In the genomic region with DNA sequence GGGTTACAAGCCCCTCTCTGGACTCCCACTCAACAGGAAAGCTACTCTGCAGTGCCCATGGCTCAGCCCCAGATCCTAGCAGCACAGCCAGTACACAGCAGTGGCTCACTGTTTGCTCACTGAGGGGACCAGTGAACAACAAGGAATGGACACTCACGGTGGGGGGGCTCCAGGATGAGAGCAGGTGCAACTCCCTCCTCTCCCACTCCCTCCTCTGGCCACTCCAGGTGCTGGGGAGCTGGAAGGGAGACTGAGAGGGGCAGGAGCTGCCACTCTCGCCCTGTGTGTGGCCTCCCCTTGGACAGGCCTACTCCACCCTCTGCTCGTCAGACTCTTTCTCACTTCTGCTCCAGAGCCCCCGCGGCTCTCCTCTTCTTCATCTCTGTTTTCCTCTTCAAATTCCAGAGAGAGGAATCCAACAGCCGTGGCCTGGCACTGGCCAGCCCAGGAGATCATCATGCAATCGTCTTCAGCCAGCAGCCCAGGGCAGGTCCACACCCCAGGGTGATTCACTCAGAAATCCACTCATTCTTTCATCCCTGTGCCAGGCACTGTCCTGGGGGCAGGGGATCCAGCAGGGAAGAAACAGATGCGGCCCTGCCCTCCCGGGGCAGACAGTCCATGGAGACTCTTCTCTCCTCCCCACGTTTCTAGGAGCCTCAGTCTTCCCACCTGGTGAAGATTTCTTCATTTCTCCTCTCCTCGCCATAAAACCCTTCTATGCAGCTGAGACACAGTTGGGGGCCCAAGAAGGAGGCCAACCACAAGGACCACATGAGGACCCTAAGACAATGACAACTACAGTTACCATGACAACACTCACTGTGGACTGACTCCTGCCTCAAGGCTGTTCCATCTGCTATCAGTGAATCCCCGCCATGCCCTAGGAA, we compare ENCODE assay signal across 14 cellular contexts. TPM values are rescaled to one million over a fixed set of nuclear protein-coding genes. Genes with fewer than 3 reads are reported as not detected.
DNase-seq lines count a peak whose midpoint lies in the region; ATAC-seq and TF ChIP-seq lines count a peak whose summit lies in the region.
"Had no signal": no experiment of that assay in that cellular context is flagged by ENCODE, and none has a peak within 500 bp of the region (broad histone marks: within the 10 kb centered on the region; RNA-seq: fewer than 3 reads in every experiment).

No MANE protein-coding gene starts in this region.

- H3K9me3 ChIP-seq in cardiac muscle cell (ENCODE audit: low read depth), result no peaks in the 10 kb centered on the region
- H3K9me3 ChIP-seq: tibial artery had no signal

- TF ChIP-seq CTCF in cardiac muscle cell (IDR thresholded peaks at IDR 0.05; ENCODE audit: low read depth, low read length) (no peak), foreskin keratinocyte (conservative IDR thresholded peaks at IDR 0.05) (no peak)

- no peaks in the 10 kb centered on the region for H3K27me3 ChIP-seq in cardiac muscle cell
- no peaks in the 10 kb centered on the region for H3K27me3 ChIP-seq in foreskin keratinocyte

- no peak overlapping the region for H3K27ac Mint-ChIP-seq in activated CD4-positive, alpha-beta T cell treated with anti-CD3 and anti-CD28 coated beads, Interleukin-2, amount 10 ng/mL, durations not matched to agents 24 days and 14 days
- H3K27ac Mint-ChIP-seq: activated CD8-positive, alpha-beta T cell treated with anti-CD3 and anti-CD28 coated beads for 36 hours; activated naive CD8-positive, alpha-beta T cell treated with anti-CD3 and anti-CD28 coated beads, Interleukin-2, amount 10 ng/mL, durations not matched to agents 7 days and 5 days; T-cell had no signal

- no peak overlapping the region for H3K4me3 ChIP-seq in cardiac muscle cell
- H3K4me3 ChIP-seq: tibial artery had no signal

- no peaks in the 10 kb centered on the region for H3K9me3 Mint-ChIP-seq in activated CD4-positive, alpha-beta T cell treated with anti-CD3 and anti-CD28 coated beads, Interleukin-2, amount 10 ng/mL, durations not matched to agents 24 days and 14 days
- H3K9me3 Mint-ChIP-seq: activated CD8-positive, alpha-beta T cell treated with anti-CD3 and anti-CD28 coated beads for 36 hours; activated naive CD8-positive, alpha-beta T cell treated with anti-CD3 and anti-CD28 coated beads, Interleukin-2, amount 10 ng/mL, durations not matched to agents 7 days and 5 days; T-cell had no signal

- no peaks in the 10 kb centered on the region for H3K36me3 Mint-ChIP-seq in activated CD4-positive, alpha-beta T cell treated with anti-CD3 and anti-CD28 coated beads, Interleukin-2, amount 10 ng/mL, durations not matched to agents 24 days and 14 days (ENCODE audit: low read depth)
- H3K36me3 Mint-ChIP-seq: activated naive CD8-positive, alpha-beta T cell treated with anti-CD3 and anti-CD28 coated beads, Interleukin-2, amount 10 ng/mL, durations not matched to agents 7 days and 5 days; T-cell had no signal

- H3K27ac ChIP-seq in cardiac muscle cell, result peak overlapping the region; percentile 48
- no peak overlapping the region for H3K27ac ChIP-seq in foreskin keratinocyte
- H3K27ac ChIP-seq: tibial artery had no signal

- H3K4me1 ChIP-seq in cardiac muscle cell (ENCODE audit: low read depth), result peaks cover 24% of the 10 kb centered on the region
- no peaks in the 10 kb centered on the region for H3K4me1 ChIP-seq in foreskin keratinocyte
- H3K4me1 ChIP-seq: tibial artery had no signal

- no peak for DNase-seq in cardiac muscle cell (ENCODE audit: low read depth in 1 of 2, low spot score in 1 of 2)
- DNase-seq in left ventricle myocardium superior, result no peak
- DNase-seq in foreskin keratinocyte, result peak; percentile 12 to 61
- no peak for DNase-seq in NCI-H82 treated with DMSO at 0.1 percent for 48 hours (lab: John Stamatoyannopoulos, UW; ENCODE audit: unreplicated experiment)
- DNase-seq in activated CD4-positive, alpha-beta T cell treated with anti-CD3 and anti-CD28 coated beads, Interleukin-2, amount 10 ng/mL, durations not matched to agents 24 days and 14 days, result no peak
- no peak for DNase-seq in NOMO-1 treated with DMSO at 0.1 percent for 48 hours (lab: John Stamatoyannopoulos, UW; ENCODE audit: unreplicated experiment)
- no peak for DNase-seq in CD1c-positive myeloid dendritic cell (ENCODE audit: extremely low spot score)
- DNase-seq: activated CD8-positive, alpha-beta T cell treated with anti-CD3 and anti-CD28 coated beads for 36 hours; activated naive CD8-positive, alpha-beta T cell treated with anti-CD3 and anti-CD28 coated beads, Interleukin-2, amount 10 ng/mL, durations not matched to agents 7 days and 5 days; effector CD4-positive, alpha-beta T cell; NCI-H187; T-cell; tibial artery had no signal

- H3K27me3 Mint-ChIP-seq in activated CD4-positive, alpha-beta T cell treated with anti-CD3 and anti-CD28 coated beads, Interleukin-2, amount 10 ng/mL, durations not matched to agents 24 days and 14 days, result peaks cover 3% of the 10 kb centered on the region
- H3K27me3 Mint-ChIP-seq: activated naive CD8-positive, alpha-beta T cell treated with anti-CD3 and anti-CD28 coated beads, Interleukin-2, amount 10 ng/mL, durations not matched to agents 7 days and 5 days had no signal

- H3K36me3 ChIP-seq in cardiac muscle cell, result no peaks in the 10 kb centered on the region
- H3K36me3 ChIP-seq: tibial artery had no signal

- no peak overlapping the region for H3K4me3 Mint-ChIP-seq in activated CD4-positive, alpha-beta T cell treated with anti-CD3 and anti-CD28 coated beads, Interleukin-2, amount 10 ng/mL, durations not matched to agents 24 days and 14 days
- H3K4me3 Mint-ChIP-seq: activated CD8-positive, alpha-beta T cell treated with anti-CD3 and anti-CD28 coated beads for 36 hours; activated naive CD8-positive, alpha-beta T cell treated with anti-CD3 and anti-CD28 coated beads, Interleukin-2, amount 10 ng/mL, durations not matched to agents 7 days and 5 days; T-cell had no signal

- intact Hi-C loops in left ventricle myocardium superior (cut with micrococcal nuclease), result no loop called here
- intact Hi-C loops in activated CD4-positive, alpha-beta T cell treated with anti-CD3 and anti-CD28 coated beads, Interleukin-2, amount 10 ng/mL, durations not matched to agents 24 days and 14 days (cut with micrococcal nuclease), result no loop called here

- H3K4me1 Mint-ChIP-seq in activated CD4-positive, alpha-beta T cell treated with anti-CD3 and anti-CD28 coated beads, Interleukin-2, amount 10 ng/mL, durations not matched to agents 24 days and 14 days, result peaks cover 10% of the 10 kb centered on the region

- ATAC-seq in left ventricle myocardium superior, result no peak
- peak; percentile 63 for ATAC-seq in SK-N-SH treated with all-trans-retinoic acid at 6 μM for 48 hours
- ATAC-seq in foreskin keratinocyte, result peak; percentile 78
- ATAC-seq: activated CD8-positive, alpha-beta T cell treated with anti-CD3 and anti-CD28 coated beads for 36 hours; T-cell had no signal

TF ChIP-seq in SK-N-SH treated with all-trans-retinoic acid at 6 μM for 48 hours, 23 proteins besides CTCF, POLR2A, EP300 and RAD21 (continues in another document):
- TF ChIP-seq, protein P1, sequence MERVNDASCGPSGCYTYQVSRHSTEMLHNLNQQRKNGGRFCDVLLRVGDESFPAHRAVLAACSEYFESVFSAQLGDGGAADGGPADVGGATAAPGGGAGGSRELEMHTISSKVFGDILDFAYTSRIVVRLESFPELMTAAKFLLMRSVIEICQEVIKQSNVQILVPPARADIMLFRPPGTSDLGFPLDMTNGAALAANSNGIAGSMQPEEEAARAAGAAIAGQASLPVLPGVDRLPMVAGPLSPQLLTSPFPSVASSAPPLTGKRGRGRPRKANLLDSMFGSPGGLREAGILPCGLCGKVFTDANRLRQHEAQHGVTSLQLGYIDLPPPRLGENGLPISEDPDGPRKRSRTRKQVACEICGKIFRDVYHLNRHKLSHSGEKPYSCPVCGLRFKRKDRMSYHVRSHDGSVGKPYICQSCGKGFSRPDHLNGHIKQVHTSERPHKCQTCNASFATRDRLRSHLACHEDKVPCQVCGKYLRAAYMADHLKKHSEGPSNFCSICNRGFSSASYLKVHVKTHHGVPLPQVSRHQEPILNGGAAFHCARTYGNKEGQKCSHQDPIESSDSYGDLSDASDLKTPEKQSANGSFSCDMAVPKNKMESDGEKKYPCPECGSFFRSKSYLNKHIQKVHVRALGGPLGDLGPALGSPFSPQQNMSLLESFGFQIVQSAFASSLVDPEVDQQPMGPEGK (CRISPR knock-in tag; IDR thresholded peaks at IDR 0.05; ENCODE audit: borderline replicate concordance), result no peak
- TF ChIP-seq TCF4 (CRISPR knock-in tag; IDR thresholded peaks at IDR 0.05; ENCODE audit: borderline replicate concordance), result no peak
- TF ChIP-seq ZC3H10 (CRISPR knock-in tag; IDR thresholded peaks at IDR 0.05), result no peak
- TF ChIP-seq, protein P2, sequence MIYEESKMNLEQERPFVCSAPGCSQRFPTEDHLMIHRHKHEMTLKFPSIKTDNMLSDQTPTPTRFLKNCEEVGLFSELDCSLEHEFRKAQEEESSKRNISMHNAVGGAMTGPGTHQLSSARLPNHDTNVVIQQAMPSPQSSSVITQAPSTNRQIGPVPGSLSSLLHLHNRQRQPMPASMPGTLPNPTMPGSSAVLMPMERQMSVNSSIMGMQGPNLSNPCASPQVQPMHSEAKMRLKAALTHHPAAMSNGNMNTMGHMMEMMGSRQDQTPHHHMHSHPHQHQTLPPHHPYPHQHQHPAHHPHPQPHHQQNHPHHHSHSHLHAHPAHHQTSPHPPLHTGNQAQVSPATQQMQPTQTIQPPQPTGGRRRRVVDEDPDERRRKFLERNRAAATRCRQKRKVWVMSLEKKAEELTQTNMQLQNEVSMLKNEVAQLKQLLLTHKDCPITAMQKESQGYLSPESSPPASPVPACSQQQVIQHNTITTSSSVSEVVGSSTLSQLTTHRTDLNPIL (CRISPR knock-in tag; IDR thresholded peaks at IDR 0.05; ENCODE audit: low read depth), result no peak
- TF ChIP-seq, protein P3, sequence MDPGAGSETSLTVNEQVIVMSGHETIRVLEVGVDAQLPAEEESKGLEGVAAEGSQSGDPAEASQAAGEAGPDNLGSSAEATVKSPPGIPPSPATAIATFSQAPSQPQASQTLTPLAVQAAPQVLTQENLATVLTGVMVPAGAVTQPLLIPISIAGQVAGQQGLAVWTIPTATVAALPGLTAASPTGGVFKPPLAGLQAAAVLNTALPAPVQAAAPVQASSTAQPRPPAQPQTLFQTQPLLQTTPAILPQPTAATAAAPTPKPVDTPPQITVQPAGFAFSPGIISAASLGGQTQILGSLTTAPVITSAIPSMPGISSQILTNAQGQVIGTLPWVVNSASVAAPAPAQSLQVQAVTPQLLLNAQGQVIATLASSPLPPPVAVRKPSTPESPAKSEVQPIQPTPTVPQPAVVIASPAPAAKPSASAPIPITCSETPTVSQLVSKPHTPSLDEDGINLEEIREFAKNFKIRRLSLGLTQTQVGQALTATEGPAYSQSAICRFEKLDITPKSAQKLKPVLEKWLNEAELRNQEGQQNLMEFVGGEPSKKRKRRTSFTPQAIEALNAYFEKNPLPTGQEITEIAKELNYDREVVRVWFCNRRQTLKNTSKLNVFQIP (CRISPR knock-in tag; IDR thresholded peaks at IDR 0.05; ENCODE audit: borderline replicate concordance, low read depth), result no peak
- TF ChIP-seq ZFP3 (CRISPR knock-in tag; IDR thresholded peaks at IDR 0.05), result no peak

RNA-seq across cellular contexts. Expression of a gene that starts 30.7 kb away (rescaled TPM):
- 154 and 198 TPM in 2 replicates for total RNA-seq in cardiac muscle cell
- 118 and 137 TPM in 2 replicates for polyA plus RNA-seq in cardiac muscle cell
- 37.2 TPM for total RNA-seq in left ventricle myocardium superior
- total RNA-seq in foreskin keratinocyte, result 43.9 and 48.3 TPM in 2 replicates
- polyA plus RNA-seq in foreskin keratinocyte, result 42.2 and 47.6 TPM in 2 replicates
- total RNA-seq in activated CD4-positive, alpha-beta T cell treated with anti-CD3 and anti-CD28 coated beads, Interleukin-2, amount 10 ng/mL, durations not matched to agents 24 days and 14 days, result 62.7 and 63.2 TPM in 2 replicates

Comparison
In these comparisons a context has a peak if more than half of its experiments do, and no peak if none do; other contexts are left out.
1. DNase-seq: peak in foreskin keratinocyte (2 of 2); none in cardiac muscle cell (0 of 2), left ventricle myocardium superior (single experiment), NCI-H82 treated with DMSO at 0.1 percent for 48 hours (single experiment), activated CD4-positive, alpha-beta T cell treated with anti-CD3 and anti-CD28 coated beads, Interleukin-2, amount 10 ng/mL, durations not matched to agents 24 days and 14 days (single experiment), NOMO-1 treated with DMSO at 0.1 percent for 48 hours (single experiment) and CD1c-positive myeloid dendritic cell (single experiment).